Comparison of ENCODE assay signal across 37 cellular contexts in the genomic region with DNA sequence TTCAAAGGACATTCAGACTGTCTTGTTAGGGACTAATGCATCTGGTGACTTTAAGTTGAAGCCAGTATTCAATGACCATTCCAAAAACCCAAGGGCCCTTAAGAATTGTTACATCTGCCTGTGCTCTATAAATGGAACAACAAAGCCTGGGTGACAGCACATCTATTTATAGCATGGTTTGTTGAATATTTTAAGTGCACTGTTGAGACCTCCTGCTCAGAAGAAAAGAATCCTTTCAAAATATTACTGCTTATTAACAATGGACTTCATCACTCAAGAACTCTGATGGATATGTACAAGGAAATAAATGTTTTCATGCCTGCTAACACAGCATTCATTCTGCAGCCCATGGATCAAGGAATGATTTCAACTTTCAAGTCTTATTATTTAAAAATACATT. TPM values are rescaled to one million over a fixed set of nuclear protein-coding genes. Genes with fewer than 3 reads are reported as not detected.
"Had no signal": no experiment of that assay in that cellular context is flagged by ENCODE, and none has a peak within 500 bp of the region (broad histone marks: within the 10 kb centered on the region; RNA-seq: fewer than 3 reads in every experiment).

No MANE protein-coding gene starts in this region.

- FAIRE-seq: astrocyte, bronchial epithelial cell had no signal

- ATAC-seq: activated naive CD4-positive, alpha-beta T cell treated with anti-CD3 and anti-CD28 coated beads, Interleukin-2, amount 50 U/mL, for 72 hours; activated naive CD8-positive, alpha-beta T cell treated with anti-CD3 and anti-CD28 coated beads, Interleukin-2, amount 50 U/mL, for 24 hours; activated T-cell treated with anti-CD3 and anti-CD28 coated beads, Interleukin-2, amount 50 U/mL, for 4 hours; activated T-cell treated with anti-CD3 and anti-CD28 coated beads, Interleukin-2, amount 50 U/mL, for 72 hours; activated T-helper 17 cell treated with anti-CD3 and anti-CD28 coated beads, Interleukin-2, amount 50 U/mL, for 72 hours; body of pancreas had no signal

- H3K36me3 ChIP-seq: adrenal gland, ascending aorta, brain microvascular endothelial cell, breast epithelium, cardiac muscle cell had no signal

- H3K27ac ChIP-seq: adrenal gland, ascending aorta, body of pancreas, brain microvascular endothelial cell, breast epithelium, cardiac muscle cell had no signal

- DNase-seq: activated effector memory CD4-positive, alpha-beta T cell treated with anti-CD3 and anti-CD28 coated beads, Interleukin-2, amount 50 U/mL, for 16 hours; activated effector memory CD4-positive, alpha-beta T cell treated with Interleukin-2 at 50 U/mL for 16 hours; activated gamma-delta T cell; activated gamma-delta T cell treated with Interleukin-2 at 50 U/mL for 16 hours; activated naive CD4-positive, alpha-beta T cell; activated naive CD4-positive, alpha-beta T cell treated with anti-CD3 and anti-CD28 coated beads for 36 hours; activated naive CD4-positive, alpha-beta T cell treated with anti-CD3 and anti-CD28 coated beads, Interleukin-2, amount 10 ng/mL, durations not matched to agents 7 days and 5 days; activated naive CD4-positive, alpha-beta T cell treated with anti-CD3 and anti-CD28 coated beads, Interleukin-2, amount 50 U/mL, for 16 hours; activated naive CD4-positive, alpha-beta T cell treated with Interleukin-2 at 50 U/mL for 16 hours; activated naive CD8-positive, alpha-beta T cell treated with anti-CD3 and anti-CD28 coated beads for 36 hours; activated naive CD8-positive, alpha-beta T cell treated with anti-CD3 and anti-CD28 coated beads, Interleukin-2, amount 10 ng/mL, durations not matched to agents 7 days and 5 days; activated naive CD8-positive, alpha-beta T cell treated with anti-CD3 and anti-CD28 coated beads, Interleukin-2, amount 50 U/mL, for 24 hours; activated T-cell treated with anti-CD3 and anti-CD28 coated beads, Interleukin-2, amount 50 U/mL, for 1 hour; activated T-cell treated with anti-CD3 and anti-CD28 coated beads, Interleukin-2, amount 50 U/mL, for 24 hours; activated T-cell treated with anti-CD3 and anti-CD28 coated beads, Interleukin-2, amount 50 U/mL, for 4 hours; activated T-cell treated with anti-CD3 and anti-CD28 coated beads, Interleukin-2, amount 50 U/mL, for 48 hours; activated T-cell treated with anti-CD3 and anti-CD28 coated beads, Interleukin-2, amount 50 U/mL, for 72 hours; adrenal gland; amniotic stem cell; amygdala; anterior cingulate cortex; aorta; body of pancreas; brain microvascular endothelial cell; caudate nucleus; central memory CD4-positive, alpha-beta T cell; cerebellar nuclear complex had no signal

- H3K27me3 ChIP-seq: adrenal gland, ascending aorta, body of pancreas, brain microvascular endothelial cell, breast epithelium, cardiac muscle cell had no signal

- H3K9me3 ChIP-seq: adrenal gland, ascending aorta, body of pancreas, breast epithelium had no signal

- H3K4me1 ChIP-seq: body of pancreas, breast epithelium had no signal

- H3K4me3 ChIP-seq: adrenal gland, ascending aorta, body of pancreas, breast epithelium, cardiac muscle cell had no signal

RNA-seq across cellular contexts. Expression of a gene that starts 33.1 kb away (rescaled TPM):
- total RNA-seq: activated naive CD4-positive, alpha-beta T cell treated with anti-CD3 and anti-CD28 coated beads for 36 hours; activated naive CD8-positive, alpha-beta T cell treated with anti-CD3 and anti-CD28 coated beads for 36 hours; activated T-helper 1 cell treated with anti-CD3 and anti-CD28 coated beads, Interleukin-12 subunit alpha, Interleukin-12 subunit beta, Interleukin-2, Interleukin-4 antibody, amounts not matched to agents 30 ng/mL and 10 ng/mL and 1 ng/mL, durations not matched to agents 14 hours and 24 hours and 36 hours; activated T-helper 17 cell treated with anti-CD3 and anti-CD28 coated beads, Interleukin-2, amount 50 U/mL, for 72 hours; activated T-helper 2 cell treated with anti-CD3 and anti-CD28 coated beads, Interferon-gamma antibody, Interleukin-2, Interleukin-4, amounts not matched to agents 10 μg/mL and 5 μg/mL and 100 μg/mL, durations not matched to agents 14 hours and 24 hours and 36 hours; ascending aorta; astrocyte; cardiac septum had no signal
- polyA plus RNA-seq: aorta had no signal

RNA-seq across cellular contexts. Expression of a gene that starts 46.2 kb away (rescaled TPM):
- total RNA-seq: activated naive CD4-positive, alpha-beta T cell treated with anti-CD3 and anti-CD28 coated beads for 36 hours; activated naive CD8-positive, alpha-beta T cell treated with anti-CD3 and anti-CD28 coated beads for 36 hours; activated T-cell treated with anti-CD3 and anti-CD28 coated beads, Interleukin-2, amount 50 U/mL, for 4 hours; activated T-cell treated with anti-CD3 and anti-CD28 coated beads, Interleukin-2, amount 50 U/mL, for 72 hours; activated T-helper 1 cell treated with anti-CD3 and anti-CD28 coated beads, Interleukin-12 subunit alpha, Interleukin-12 subunit beta, Interleukin-2, Interleukin-4 antibody, amounts not matched to agents 30 ng/mL and 10 ng/mL and 1 ng/mL, durations not matched to agents 14 hours and 24 hours and 36 hours; activated T-helper 2 cell treated with anti-CD3 and anti-CD28 coated beads, Interferon-gamma antibody, Interleukin-2, Interleukin-4, amounts not matched to agents 10 μg/mL and 5 μg/mL and 100 μg/mL, durations not matched to agents 14 hours and 24 hours and 36 hours; aorta; ascending aorta; bronchial epithelial cell; cardiac septum had no signal
- polyA plus RNA-seq: aorta had no signal
